In the genomic region with DNA sequence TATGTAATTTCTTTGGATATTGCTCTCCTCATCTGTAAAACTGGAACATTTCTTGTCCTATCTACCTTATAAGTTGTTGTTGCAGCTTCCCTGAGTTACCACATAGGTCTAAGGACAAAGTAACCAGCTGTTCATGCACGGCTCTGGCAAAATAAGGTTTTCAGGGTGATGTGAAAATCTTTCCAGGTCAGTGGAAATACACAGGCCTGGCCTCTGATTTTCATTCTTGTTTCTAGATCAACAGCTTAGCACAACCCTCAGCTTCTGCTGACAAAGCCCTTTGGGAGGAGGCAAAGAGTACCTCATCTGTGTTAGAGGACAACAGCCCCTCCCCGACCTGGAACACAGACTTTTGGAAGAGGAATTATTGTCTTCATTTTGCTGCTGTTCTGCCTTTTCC, we compare ENCODE assay signal across 29 cellular contexts.
"Had no signal": no experiment of that assay in that cellular context is flagged by ENCODE, and none has a peak within 500 bp of the region (broad histone marks: within the 10 kb centered on the region; RNA-seq: fewer than 3 reads in every experiment).

No MANE protein-coding gene starts in this region.

- H3K4me1 ChIP-seq: breast epithelium, esophagus squamous epithelium, left lung, lower lobe of right lung, right lobe of liver, upper lobe of left lung, vagina had no signal

- H3K4me2 ChIP-seq: neural progenitor cell had no signal

- H3K27me3 ChIP-seq: breast epithelium, esophagus squamous epithelium, left lung, neural progenitor cell, right lobe of liver, upper lobe of left lung, vagina had no signal

- H3K27ac ChIP-seq: breast epithelium, esophagus squamous epithelium, left lung, lower lobe of right lung, neural progenitor cell, right lobe of liver, skin epidermis, upper lobe of left lung, vagina had no signal

- DNase-seq: activated CD4-positive, alpha-beta memory T cell treated with anti-CD3 and anti-CD28 coated beads for 36 hours; activated CD4-positive, alpha-beta T cell treated with anti-CD3 and anti-CD28 coated beads, Interleukin-2, amount 10 ng/mL, durations not matched to agents 24 days and 14 days; activated CD4-positive, CD25-positive, alpha-beta regulatory T cell treated with anti-CD3 and anti-CD28 coated beads, Interleukin-2, amount 50 U/mL, for 72 hours; activated CD8-positive, alpha-beta memory T cell treated with anti-CD3 and anti-CD28 coated beads, Interleukin-2, amount 50 U/mL, for 48 hours; activated gamma-delta T cell; activated naive CD4-positive, alpha-beta T cell treated with anti-CD3 and anti-CD28 coated beads, Interleukin-2, amount 50 U/mL, for 16 hours; activated T-cell treated with anti-CD3 and anti-CD28 coated beads, Interleukin-2, amount 50 U/mL, for 24 hours; amniotic stem cell; effector CD4-positive, alpha-beta T cell; esophagus squamous epithelium; foreskin melanocyte; left lung; lower lobe of right lung; mesenchymal stem cell; natural killer cell; occipital lobe; posterior cingulate gyrus; right lobe of liver; stimulated activated CD4-positive, alpha-beta T cell treated with anti-CD3 and anti-CD28 coated beads, Interleukin-12 subunit alpha, Interleukin-12 subunit beta, amount 100 ng/mL, for 4 hours; stimulated activated CD4-positive, alpha-beta T cell treated with anti-CD3 and anti-CD28 coated beads, Interleukin-4, amount 100 ng/mL, for 1 hour; stimulated activated naive CD8-positive, alpha-beta T cell treated with anti-CD3 and anti-CD28 coated beads, Interleukin-15, Interleukin-2, amounts not matched to agents 100 U/mL and 50 U/mL, for 24 hours; T-helper 2 cell; upper lobe of left lung had no signal

- H3K36me3 Mint-ChIP-seq: activated CD4-positive, alpha-beta memory T cell treated with anti-CD3 and anti-CD28 coated beads for 36 hours; natural killer cell; neural progenitor cell had no signal

- H3K9me3 Mint-ChIP-seq: activated CD4-positive, alpha-beta memory T cell treated with anti-CD3 and anti-CD28 coated beads for 36 hours; activated CD4-positive, alpha-beta T cell treated with anti-CD3 and anti-CD28 coated beads, Interleukin-2, amount 10 ng/mL, durations not matched to agents 24 days and 14 days; activated T-cell treated with anti-CD3 and anti-CD28 coated beads, Interleukin-2, amount 50 U/mL, for 24 hours; central memory CD8-positive, alpha-beta T cell; dendritic cell treated with granulocyte-macrophage colony-stimulating factor and Interleukin-4, amounts not matched to agents 40 ng/mL and 50 ng/mL, for 4 days; natural killer cell; neural progenitor cell had no signal

- ATAC-seq: left lung; lower lobe of right lung; natural killer cell; right lobe of liver; stimulated activated naive CD8-positive, alpha-beta T cell treated with anti-CD3 and anti-CD28 coated beads, Interleukin-15, Interleukin-2, amounts not matched to agents 100 U/mL and 50 U/mL, for 24 hours had no signal

- H2AFZ ChIP-seq: neural progenitor cell had no signal

- H3K4me1 Mint-ChIP-seq: activated CD4-positive, alpha-beta T cell treated with anti-CD3 and anti-CD28 coated beads, Interleukin-2, amount 10 ng/mL, durations not matched to agents 24 days and 14 days; central memory CD8-positive, alpha-beta T cell; natural killer cell had no signal

- H3K4me3 ChIP-seq: breast epithelium, esophagus squamous epithelium, left lung, lower lobe of right lung, neural progenitor cell, right lobe of liver, skin epidermis, upper lobe of left lung, vagina had no signal

- H3K27ac Mint-ChIP-seq: activated CD4-positive, alpha-beta memory T cell treated with anti-CD3 and anti-CD28 coated beads for 36 hours; activated CD4-positive, alpha-beta T cell treated with anti-CD3 and anti-CD28 coated beads, Interleukin-2, amount 10 ng/mL, durations not matched to agents 24 days and 14 days; activated T-cell treated with anti-CD3 and anti-CD28 coated beads, Interleukin-2, amount 50 U/mL, for 24 hours; dendritic cell treated with granulocyte-macrophage colony-stimulating factor and Interleukin-4, amounts not matched to agents 40 ng/mL and 50 ng/mL, for 4 days; natural killer cell had no signal

- H3K4me3 Mint-ChIP-seq: activated CD4-positive, alpha-beta memory T cell treated with anti-CD3 and anti-CD28 coated beads for 36 hours; activated CD4-positive, alpha-beta T cell treated with anti-CD3 and anti-CD28 coated beads, Interleukin-2, amount 10 ng/mL, durations not matched to agents 24 days and 14 days; activated T-cell treated with anti-CD3 and anti-CD28 coated beads, Interleukin-2, amount 50 U/mL, for 24 hours; central memory CD8-positive, alpha-beta T cell; dendritic cell treated with granulocyte-macrophage colony-stimulating factor and Interleukin-4, amounts not matched to agents 40 ng/mL and 50 ng/mL, for 4 days; natural killer cell; neural progenitor cell had no signal

- H3K36me3 ChIP-seq: breast epithelium, esophagus squamous epithelium, left lung, lower lobe of right lung, neural progenitor cell, right lobe of liver, upper lobe of left lung, vagina had no signal

- H3K9ac ChIP-seq: neural progenitor cell had no signal
